2 cellular contexts compared by ENCODE assay signal in the genomic region with DNA sequence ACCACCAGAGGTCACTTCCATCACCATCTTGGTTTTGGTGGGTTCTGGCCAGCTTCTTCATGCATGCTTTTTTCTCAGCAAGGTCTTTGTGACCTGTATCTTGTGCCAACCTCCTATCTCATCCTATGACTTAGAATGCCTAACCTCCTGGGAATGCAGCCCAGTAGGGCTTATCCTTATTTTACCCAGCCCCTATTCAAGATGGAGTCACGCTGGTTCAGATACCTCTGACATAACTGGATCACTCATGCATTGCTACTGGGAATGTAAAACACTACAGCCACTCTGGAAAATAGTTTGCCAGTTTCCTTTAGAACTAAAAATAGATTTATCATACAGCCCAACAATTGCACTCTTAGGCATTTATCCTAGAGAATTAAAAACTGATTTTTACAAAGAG.
TF ChIP-seq lines count a peak whose summit lies in the region.

No MANE protein-coding gene starts in this region.

TF ChIP-seq in A549, 52 proteins besides CTCF, POLR2A, EP300 and RAD21 (continued from another document):
- TF ChIP-seq POLR2AphosphoS2 (conservative IDR thresholded peaks at IDR 0.05; ENCODE audit: low read length), result no peak
- no peak for TF ChIP-seq JUN (IDR thresholded peaks at IDR 0.05)
- no peak for TF ChIP-seq CEBPB (IDR thresholded peaks at IDR 0.05)
- TF ChIP-seq PHF8 (IDR thresholded peaks at IDR 0.05; ENCODE audit: borderline replicate concordance, low read depth), result no peak
- TF ChIP-seq CBX8 (IDR thresholded peaks at IDR 0.05), result no peak
- no peak for TF ChIP-seq RNF2 (IDR thresholded peaks at IDR 0.05; ENCODE audit: borderline replicate concordance, low read depth)
- TF ChIP-seq ZC3H11A (IDR thresholded peaks at IDR 0.05), result no peak
- TF ChIP-seq, protein P1, sequence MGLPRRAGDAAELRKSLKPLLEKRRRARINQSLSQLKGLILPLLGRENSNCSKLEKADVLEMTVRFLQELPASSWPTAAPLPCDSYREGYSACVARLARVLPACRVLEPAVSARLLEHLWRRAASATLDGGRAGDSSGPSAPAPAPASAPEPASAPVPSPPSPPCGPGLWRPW (IDR thresholded peaks at IDR 0.05), result no peak
- no peak for TF ChIP-seq FOXS1 (CRISPR knock-in tag; IDR thresholded peaks at IDR 0.05)
- TF ChIP-seq, protein P2, sequence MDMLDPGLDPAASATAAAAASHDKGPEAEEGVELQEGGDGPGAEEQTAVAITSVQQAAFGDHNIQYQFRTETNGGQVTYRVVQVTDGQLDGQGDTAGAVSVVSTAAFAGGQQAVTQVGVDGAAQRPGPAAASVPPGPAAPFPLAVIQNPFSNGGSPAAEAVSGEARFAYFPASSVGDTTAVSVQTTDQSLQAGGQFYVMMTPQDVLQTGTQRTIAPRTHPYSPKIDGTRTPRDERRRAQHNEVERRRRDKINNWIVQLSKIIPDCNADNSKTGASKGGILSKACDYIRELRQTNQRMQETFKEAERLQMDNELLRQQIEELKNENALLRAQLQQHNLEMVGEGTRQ (IDR thresholded peaks at IDR 0.05), result no peak
- no peak for TF ChIP-seq HDAC2 (IDR thresholded peaks at IDR 0.05)
- TF ChIP-seq HOXB5 (CRISPR knock-in tag; IDR thresholded peaks at IDR 0.05), result no peak

TF ChIP-seq in HCT116, 20 proteins besides CTCF, POLR2A, EP300 and RAD21 (continued from another document):
- TF ChIP-seq, protein P3, sequence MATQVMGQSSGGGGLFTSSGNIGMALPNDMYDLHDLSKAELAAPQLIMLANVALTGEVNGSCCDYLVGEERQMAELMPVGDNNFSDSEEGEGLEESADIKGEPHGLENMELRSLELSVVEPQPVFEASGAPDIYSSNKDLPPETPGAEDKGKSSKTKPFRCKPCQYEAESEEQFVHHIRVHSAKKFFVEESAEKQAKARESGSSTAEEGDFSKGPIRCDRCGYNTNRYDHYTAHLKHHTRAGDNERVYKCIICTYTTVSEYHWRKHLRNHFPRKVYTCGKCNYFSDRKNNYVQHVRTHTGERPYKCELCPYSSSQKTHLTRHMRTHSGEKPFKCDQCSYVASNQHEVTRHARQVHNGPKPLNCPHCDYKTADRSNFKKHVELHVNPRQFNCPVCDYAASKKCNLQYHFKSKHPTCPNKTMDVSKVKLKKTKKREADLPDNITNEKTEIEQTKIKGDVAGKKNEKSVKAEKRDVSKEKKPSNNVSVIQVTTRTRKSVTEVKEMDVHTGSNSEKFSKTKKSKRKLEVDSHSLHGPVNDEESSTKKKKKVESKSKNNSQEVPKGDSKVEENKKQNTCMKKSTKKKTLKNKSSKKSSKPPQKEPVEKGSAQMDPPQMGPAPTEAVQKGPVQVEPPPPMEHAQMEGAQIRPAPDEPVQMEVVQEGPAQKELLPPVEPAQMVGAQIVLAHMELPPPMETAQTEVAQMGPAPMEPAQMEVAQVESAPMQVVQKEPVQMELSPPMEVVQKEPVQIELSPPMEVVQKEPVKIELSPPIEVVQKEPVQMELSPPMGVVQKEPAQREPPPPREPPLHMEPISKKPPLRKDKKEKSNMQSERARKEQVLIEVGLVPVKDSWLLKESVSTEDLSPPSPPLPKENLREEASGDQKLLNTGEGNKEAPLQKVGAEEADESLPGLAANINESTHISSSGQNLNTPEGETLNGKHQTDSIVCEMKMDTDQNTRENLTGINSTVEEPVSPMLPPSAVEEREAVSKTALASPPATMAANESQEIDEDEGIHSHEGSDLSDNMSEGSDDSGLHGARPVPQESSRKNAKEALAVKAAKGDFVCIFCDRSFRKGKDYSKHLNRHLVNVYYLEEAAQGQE (IDR thresholded peaks at IDR 0.05; ENCODE audit: low read depth), result no peak
- TF ChIP-seq SIN3A (IDR thresholded peaks at IDR 0.05; ENCODE audit: low read depth), result no peak
- TF ChIP-seq EGR1 (IDR thresholded peaks at IDR 0.05; ENCODE audit: low read depth), result no peak
TF ChIP-seq in HCT116: peak in this region for 0.
